Comparison of ENCODE assay signal across 10 cellular contexts in the genomic region with DNA sequence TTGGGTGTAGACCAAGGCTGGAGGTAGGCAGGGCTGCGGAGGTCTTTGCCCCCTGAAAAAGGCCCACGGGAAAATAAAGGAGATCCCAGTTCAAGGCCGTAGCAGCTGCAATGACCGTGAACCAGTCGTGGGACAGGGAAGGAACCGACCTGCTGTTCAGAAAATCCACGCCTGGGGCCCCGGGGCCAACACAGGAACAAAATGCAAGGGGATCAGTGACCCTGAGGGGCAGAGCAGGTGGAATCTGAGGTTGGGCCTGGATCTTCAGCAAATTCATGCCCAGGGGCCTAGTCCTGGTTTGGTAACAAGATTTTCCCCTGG. TPM values are rescaled to one million over a fixed set of nuclear protein-coding genes. Genes with fewer than 3 reads are reported as not detected.
DNase-seq lines count a peak whose midpoint lies in the region; ATAC-seq and TF ChIP-seq lines count a peak whose summit lies in the region.
"Not testable (repeated sequence)": the region's sequence is repeated elsewhere in the genome, so short reads cannot be mapped to it uniquely, and the experiment has no call there.
"Had no signal": no experiment of that assay in that cellular context is flagged by ENCODE, and none has a peak within 500 bp of the region (broad histone marks: within the 10 kb centered on the region; RNA-seq: fewer than 3 reads in every experiment).

No MANE protein-coding gene starts in this region.

- intact Hi-C loops in CD14-positive monocyte (cut with micrococcal nuclease); heart left ventricle (cut with DNase I); gastrocnemius medialis (cut with DNase I; ENCODE audit: low total_unique reads): not testable (repeated sequence)

- H3K27ac Mint-ChIP-seq in CD14-positive monocyte, result peak overlapping the region in 1 of 7 donors; percentile 25
- peak overlapping the region in 1 of 5 experiments; percentile 59 for H3K27ac Mint-ChIP-seq in brain
- H3K27ac Mint-ChIP-seq in nephron progenitor cell, result not testable (repeated sequence)
- peak overlapping the region; percentile 34 for H3K27ac Mint-ChIP-seq in type B pancreatic cell

- not testable (repeated sequence) for H3K27me3 ChIP-seq in MG63, heart left ventricle, gastrocnemius medialis

- not testable (repeated sequence) for H3K9me3 Mint-ChIP-seq in CD14-positive monocyte, brain, nephron progenitor cell, type B pancreatic cell

- TF ChIP-seq CTCF in CD14-positive monocyte (IDR thresholded peaks at IDR 0.05); brain (conservative IDR thresholded peaks at IDR 0.05); heart left ventricle (IDR thresholded peaks at IDR 0.05); nephron progenitor cell (IDR thresholded peaks at IDR 0.05); gastrocnemius medialis (IDR thresholded peaks at IDR 0.05 in 4 of 5, conservative IDR thresholded peaks at IDR 0.05 in 1 of 5); type B pancreatic cell (conservative IDR thresholded peaks at IDR 0.05): not testable (repeated sequence)

- not testable (repeated sequence) for TF ChIP-seq POLR2A in heart left ventricle (IDR thresholded peaks at IDR 0.05); gastrocnemius medialis (IDR thresholded peaks at IDR 0.05)

- H3K4me1 Mint-ChIP-seq in CD14-positive monocyte (peaks cover 12% of the 10 kb centered on the region), nephron progenitor cell (peaks cover 30% of the 10 kb centered on the region)
- not testable (repeated sequence) for H3K4me1 Mint-ChIP-seq in brain; type B pancreatic cell (ENCODE audit: unreplicated experiment)

- not testable (repeated sequence) for H3K4me1 ChIP-seq in heart left ventricle, gastrocnemius medialis

- H3K27me3 Mint-ChIP-seq in CD14-positive monocyte (ENCODE audit: low read depth in 3 of 3) (peaks cover 19 to 21% (median 19%) of the 10 kb centered on the region in 3 donors), brain (peaks cover 16% of the 10 kb centered on the region), nephron progenitor cell (ENCODE audit: low read depth, poor library complexity) (peaks cover 41% of the 10 kb centered on the region)
- H3K27me3 Mint-ChIP-seq in type B pancreatic cell, result not testable (repeated sequence)

- DNase-seq in CD14-positive monocyte (ENCODE audit: low spot score); MG63; heart left ventricle; left lobe of liver (ENCODE audit: low spot score); nephron progenitor cell; gastrocnemius medialis: not testable (repeated sequence)
- peak; percentile 47 for DNase-seq in type B pancreatic cell (ENCODE audit: extremely low spot score, unreplicated experiment)

- not testable (repeated sequence) for H3K9me3 ChIP-seq in MG63, heart left ventricle, gastrocnemius medialis

- H3K36me3 ChIP-seq in MG63, heart left ventricle, gastrocnemius medialis: not testable (repeated sequence)

- peak overlapping the region; percentile 72 to 78 for H3K4me3 Mint-ChIP-seq in CD14-positive monocyte
- H3K4me3 Mint-ChIP-seq in brain, result peak overlapping the region; percentile 41 to 76 (median 59)
- peak overlapping the region; percentile 81 for H3K4me3 Mint-ChIP-seq in nephron progenitor cell
- H3K4me3 Mint-ChIP-seq in type B pancreatic cell, result peak overlapping the region; percentile 63

- ATAC-seq in heart left ventricle (peak in 1 of 4 donors; percentile 4), left lobe of liver (peak; percentile 7), gastrocnemius medialis (peak; percentile 3 to 5)

- in situ Hi-C loops in gastrocnemius medialis (cut with MboI; ENCODE audit: low sequenced_read_pairs in 4 of 4), result not testable (repeated sequence)

- H3K36me3 Mint-ChIP-seq in CD14-positive monocyte; brain; nephron progenitor cell (ENCODE audit: low read depth); type B pancreatic cell: not testable (repeated sequence)

- H3K27ac ChIP-seq in heart left ventricle (peak overlapping the region in 6 of 12 donors; percentile 47 to 79 (median 67)), gastrocnemius medialis (peak overlapping the region; percentile 90 to 97 (median 96))

- peak overlapping the region; percentile 46 for H3K4me3 ChIP-seq in MG63
- H3K4me3 ChIP-seq in heart left ventricle, result peak overlapping the region in 10 of 12 donors; percentile 29 to 85 (median 61)
- peak overlapping the region; percentile 54 to 88 (median 71) for H3K4me3 ChIP-seq in gastrocnemius medialis

- WGBS in heart left ventricle, 4 donors, result 87 to 93% (median 89%) methylated on average over 8 of the region's 8 CpGs

RNA-seq across cellular contexts. Expression of gene MPV17L, which starts 0.9 kb away (rescaled TPM):
- polyA plus RNA-seq in CD14-positive monocyte (under 1 TPM in 1 of 2 donors, not detected in 1; 0.58 TPM), brain (ENCODE audit: insufficient read depth, low read depth, low replicate concordance) (2.1 TPM), heart left ventricle (1 to 10 TPM; 5.2 to 7.1 TPM)
- total RNA-seq in MG63 (2014; rRNA removed; shearing (Covaris generic); ENCODE audit: low replicate concordance), result 0.59 and 1.3 TPM in 2 replicates
- total RNA-seq in heart left ventricle (1 to 10 TPM; 4.4 to 9.6 (median 7.4) TPM), left lobe of liver (14.6 TPM), gastrocnemius medialis (10 to 100 TPM; 12.8 to 27.3 (median 19.3) TPM), type B pancreatic cell (ENCODE audit: low replicate concordance) (7.6 and 11.5 TPM in 2 replicates)
- total RNA-seq: activated CD8-positive, alpha-beta T cell treated with anti-CD3 and anti-CD28 coated beads, Interleukin-2, amount 10 ng/mL, durations not matched to agents 7 days and 5 days; SJCRH30 had no signal

RNA-seq across cellular contexts. Expression of gene NPIPA5, which starts 18.4 kb away (rescaled TPM):
- polyA plus RNA-seq in CD14-positive monocyte, result not detected
- total RNA-seq in MG63 (2014; rRNA removed; shearing (Covaris generic); ENCODE audit: low replicate concordance), result 2.1 and 16.7 TPM in 2 replicates
- polyA plus RNA-seq in brain (ENCODE audit: insufficient read depth, low read depth, low replicate concordance), result 12.2 TPM
- total RNA-seq in heart left ventricle, result 10 to 100 TPM in 4 of 9 donors, 1 to 10 TPM in 5; 6.0 to 15.6 (median 7.8) TPM
- 10 to 100 TPM in 1 of 2 donors, 1 to 10 TPM in 1; 1.5 to 16.8 TPM for polyA plus RNA-seq in heart left ventricle
- total RNA-seq in left lobe of liver, result 0.50 TPM
- 10 to 100 TPM in 2 of 4 donors, 1 to 10 TPM in 2; 6.8 to 16.7 (median 11.1) TPM for total RNA-seq in gastrocnemius medialis
- 2.8 and 5.0 TPM in 2 replicates for total RNA-seq in type B pancreatic cell (ENCODE audit: low replicate concordance)

RNA-seq across cellular contexts. Expression of gene BMERB1, which starts 37.9 kb away (rescaled TPM):
- polyA plus RNA-seq in CD14-positive monocyte, result under 1 TPM; 0.11 TPM
- total RNA-seq in MG63 (2014; rRNA removed; shearing (Covaris generic); ENCODE audit: low replicate concordance), result 8.3 and 16.9 TPM in 2 replicates
- polyA plus RNA-seq in brain (ENCODE audit: insufficient read depth, low read depth, low replicate concordance), result 181 TPM
- total RNA-seq in heart left ventricle, result 100 to 1,000 TPM in 2 of 9 donors, 10 to 100 TPM in 7; 48.4 to 105 (median 70.5) TPM
- 10 to 100 TPM; 20.8 to 74.9 TPM for polyA plus RNA-seq in heart left ventricle
- 12.2 TPM for total RNA-seq in left lobe of liver
- 100 to 1,000 TPM; 112 to 392 (median 237) TPM for total RNA-seq in gastrocnemius medialis
- 5.2 and 26.4 TPM in 2 replicates for total RNA-seq in type B pancreatic cell (ENCODE audit: low replicate concordance)
